ENCODE assay signal across 8 cellular contexts in genomic region chr11:64866173-64866491, GRCh38. TPM values are rescaled to one million over a fixed set of nuclear protein-coding genes. Genes with fewer than 3 reads are reported as not detected.
DNase-seq lines count a peak whose midpoint lies in the region; ATAC-seq, FAIRE-seq and TF ChIP-seq lines count a peak whose summit lies in the region.
"Had no signal": no experiment of that assay in that cellular context is flagged by ENCODE, and none has a peak within 500 bp of the region (broad histone marks: within the 10 kb centered on the region; RNA-seq: fewer than 3 reads in every experiment).

No MANE protein-coding gene starts in this region.

- H3K4me3 ChIP-seq in GM08714 (ENCODE audit: low read length) (peak overlapping the region; percentile 13; the same call in 1 of the 2 replicates), SU-DHL-6 (ENCODE audit: insufficient read depth, low read length, poor library complexity, severe bottlenecking) (peak overlapping the region; percentile 4)
- H3K4me3 ChIP-seq in naive thymus-derived CD4-positive, alpha-beta T cell (ENCODE audit: low read length): no peak overlapping the region

- peak overlapping the region; percentile 89 to 98 (median 96) for H3K27ac Mint-ChIP-seq in naive thymus-derived CD4-positive, alpha-beta T cell

- H4K20me1 ChIP-seq in SU-DHL-6 (ENCODE audit: low read depth, low read length): no peaks in the 10 kb centered on the region

- peaks cover 93% of the 10 kb centered on the region for H3K79me2 ChIP-seq in SU-DHL-6 (ENCODE audit: insufficient read depth, low read length)

- H3K4me1 ChIP-seq in naive thymus-derived CD4-positive, alpha-beta T cell (ENCODE audit: control insufficient read depth in 2 of 2, insufficient read depth in 2 of 2, low read length in 2 of 2): peaks cover 87 to 99% of the 10 kb centered on the region in 2 donors

- intact Hi-C loops in naive thymus-derived CD4-positive, alpha-beta T cell (cut with micrococcal nuclease): no loop called here

- no peak overlapping the region for H2AFZ ChIP-seq in SU-DHL-6 (ENCODE audit: low read depth, low read length, severe bottlenecking)

- H3K27me3 Mint-ChIP-seq in naive thymus-derived CD4-positive, alpha-beta T cell: no peaks in the 10 kb centered on the region

- TF ChIP-seq CTCF in SU-DHL-6 (IDR thresholded peaks at IDR 0.05; ENCODE audit: insufficient read depth, low read length, poor library complexity, severe bottlenecking) (no peak), omental fat pad (IDR thresholded peaks at IDR 0.05) (no peak)

- DNase-seq in naive thymus-derived CD4-positive, alpha-beta T cell: no peak
- DNase-seq in frontal cortex (ENCODE audit: low spot score in 2 of 2) (no peak), omental fat pad (ENCODE audit: low spot score) (no peak)
- no peak for DNase-seq in stimulated activated CD4-positive, alpha-beta T cell treated with anti-CD3 and anti-CD28 coated beads, Interleukin-4, amount 100 ng/mL, for 24 hours
- DNase-seq: H9, SHP77 had no signal

- H3K36me3 Mint-ChIP-seq in naive thymus-derived CD4-positive, alpha-beta T cell: peaks cover 5 to 25% (median 19%) of the 10 kb centered on the region in 5 donors

- H3K9me3 Mint-ChIP-seq in naive thymus-derived CD4-positive, alpha-beta T cell: peaks cover 0 to 5% (median 0%) of the 10 kb centered on the region in 11 donors
- H3K9me3 Mint-ChIP-seq: H9 had no signal

- H3K4me1 Mint-ChIP-seq in naive thymus-derived CD4-positive, alpha-beta T cell: peaks cover 63 to 95% (median 81%) of the 10 kb centered on the region in 7 donors

- CTCF ChIA-PET in naive thymus-derived CD4-positive, alpha-beta T cell (lab: Charles Lee): interaction anchor here (14.9 to 29.8 kb wide), 2 partner anchors 15 to 20 kb away, joined by 280 to 945 read pairs; partner anchors contain the start of gene EHD1

- H3K27me3 ChIP-seq in SU-DHL-6 (ENCODE audit: low read length): no peaks in the 10 kb centered on the region
- H3K27me3 ChIP-seq in naive thymus-derived CD4-positive, alpha-beta T cell (ENCODE audit: control insufficient read depth in 2 of 2, insufficient read depth in 2 of 2, low read length in 2 of 2): no peaks in the 10 kb centered on the region

- no peak for FAIRE-seq in frontal cortex (lab: Jason Lieb, UNC)

- no peaks in the 10 kb centered on the region for H3K9me3 ChIP-seq in SU-DHL-6 (ENCODE audit: insufficient read depth, low read length)
- no peaks in the 10 kb centered on the region for H3K9me3 ChIP-seq in naive thymus-derived CD4-positive, alpha-beta T cell (ENCODE audit: control insufficient read depth in 2 of 3, low read length in 3 of 3)

- H3K27ac ChIP-seq in SU-DHL-6 (ENCODE audit: low read depth, low read length): peak overlapping the region; percentile 93
- peak overlapping the region; percentile 76 for H3K27ac ChIP-seq in naive thymus-derived CD4-positive, alpha-beta T cell (ENCODE audit: low read depth, low read length)

- ATAC-seq in naive thymus-derived CD4-positive, alpha-beta T cell: no peak
- ATAC-seq in omental fat pad (ENCODE audit: low FRiP score): no peak

- peak overlapping the region; percentile 62 for H3K4me2 ChIP-seq in SU-DHL-6 (ENCODE audit: low read depth, low read length, poor library complexity, severe bottlenecking)

- H3K9me2 ChIP-seq in SU-DHL-6 (replicated peaks; ENCODE audit: insufficient read depth, low read length): no peaks in the 10 kb centered on the region

- peaks cover 15% of the 10 kb centered on the region for H3K36me3 ChIP-seq in SU-DHL-6 (ENCODE audit: low read length)
- peaks cover 0 to 19% (median 0%) of the 10 kb centered on the region in 3 experiments for H3K36me3 ChIP-seq in naive thymus-derived CD4-positive, alpha-beta T cell (ENCODE audit: control insufficient read depth in 2 of 3, insufficient read depth in 3 of 3, low read length in 3 of 3)

- H3K9ac ChIP-seq in SU-DHL-6 (ENCODE audit: low read length): peak overlapping the region; percentile 14; the same call in 1 of the 2 replicates

- POLR2A ChIA-PET in naive thymus-derived CD4-positive, alpha-beta T cell (lab: Charles Lee): interaction anchor here (0.6 to 29.3 kb wide), 4 partner anchors 14 to 612 kb away, joined by 3 to 1324 read pairs (median 230); partner anchors contain the start of genes CDC42BPG and EHD1

- peaks cover 68% of the 10 kb centered on the region for H3F3A ChIP-seq in SU-DHL-6 (ENCODE audit: insufficient read depth)

- H3K4me3 Mint-ChIP-seq in naive thymus-derived CD4-positive, alpha-beta T cell: peak overlapping the region; percentile 64 to 91 (median 78)
- H3K4me3 Mint-ChIP-seq: H9 had no signal

RNA-seq across cellular contexts. Expression of gene EHD1, which starts 12.3 kb away (rescaled TPM):
- 100 to 1,000 TPM; 124 to 263 (median 208) TPM for total RNA-seq in naive thymus-derived CD4-positive, alpha-beta T cell
- polyA plus RNA-seq in naive thymus-derived CD4-positive, alpha-beta T cell: 100 to 1,000 TPM; 102 to 141 TPM
- total RNA-seq in frontal cortex (23.6 TPM), omental fat pad (100 to 1,000 TPM in 2 of 4 donors, 10 to 100 TPM in 2; 66.4 to 226 (median 94.8) TPM)

RNA-seq across cellular contexts. Expression of gene CDC42BPG, which starts 21.7 kb away (rescaled TPM):
- total RNA-seq in naive thymus-derived CD4-positive, alpha-beta T cell: 1 to 10 TPM in 4 of 5 experiments, under 1 TPM in 1; 0.22 to 9.2 (median 8.1) TPM
- polyA plus RNA-seq in naive thymus-derived CD4-positive, alpha-beta T cell: under 1 TPM; 0.27 to 0.47 TPM
- total RNA-seq in frontal cortex (under 0.01 TPM), omental fat pad (under 1 TPM; 0.19 to 0.48 (median 0.42) TPM)

RNA-seq across cellular contexts. Expression of gene ATG2A, which starts 50.9 kb away (rescaled TPM):
- total RNA-seq in naive thymus-derived CD4-positive, alpha-beta T cell: 100 to 1,000 TPM in 1 of 5 experiments, 10 to 100 TPM in 4; 30.6 to 105 (median 36.2) TPM
- polyA plus RNA-seq in naive thymus-derived CD4-positive, alpha-beta T cell: 1 to 10 TPM; 3.4 to 5.2 TPM
- 7.3 TPM for total RNA-seq in frontal cortex
- 10 to 100 TPM; 20.3 to 34.8 (median 22.2) TPM for total RNA-seq in omental fat pad

RNA-seq across cellular contexts. Expression of gene MEN1, which starts 55.8 kb away (rescaled TPM):
- total RNA-seq in naive thymus-derived CD4-positive, alpha-beta T cell: 10 to 100 TPM; 25.7 to 46.4 (median 38.0) TPM
- polyA plus RNA-seq in naive thymus-derived CD4-positive, alpha-beta T cell: 10 to 100 TPM; 33.8 to 54.9 TPM
- 11.8 TPM for total RNA-seq in frontal cortex
- 10 to 100 TPM in 3 of 4 donors, 1 to 10 TPM in 1; 7.3 to 20.2 (median 12.2) TPM for total RNA-seq in omental fat pad

RNA-seq across cellular contexts. Expression of gene PPP2R5B, which starts 58.4 kb away (rescaled TPM):
- 10 to 100 TPM; 11.9 to 19.1 (median 18.8) TPM for total RNA-seq in naive thymus-derived CD4-positive, alpha-beta T cell
- 1 to 10 TPM; 4.5 to 7.5 TPM for polyA plus RNA-seq in naive thymus-derived CD4-positive, alpha-beta T cell
- 27.3 TPM for total RNA-seq in frontal cortex
- total RNA-seq in omental fat pad: 10 to 100 TPM in 3 of 4 donors, 1 to 10 TPM in 1; 7.8 to 20.3 (median 12.4) TPM
